Comparison of ENCODE assay signal across 10 cellular contexts in the genomic region with DNA sequence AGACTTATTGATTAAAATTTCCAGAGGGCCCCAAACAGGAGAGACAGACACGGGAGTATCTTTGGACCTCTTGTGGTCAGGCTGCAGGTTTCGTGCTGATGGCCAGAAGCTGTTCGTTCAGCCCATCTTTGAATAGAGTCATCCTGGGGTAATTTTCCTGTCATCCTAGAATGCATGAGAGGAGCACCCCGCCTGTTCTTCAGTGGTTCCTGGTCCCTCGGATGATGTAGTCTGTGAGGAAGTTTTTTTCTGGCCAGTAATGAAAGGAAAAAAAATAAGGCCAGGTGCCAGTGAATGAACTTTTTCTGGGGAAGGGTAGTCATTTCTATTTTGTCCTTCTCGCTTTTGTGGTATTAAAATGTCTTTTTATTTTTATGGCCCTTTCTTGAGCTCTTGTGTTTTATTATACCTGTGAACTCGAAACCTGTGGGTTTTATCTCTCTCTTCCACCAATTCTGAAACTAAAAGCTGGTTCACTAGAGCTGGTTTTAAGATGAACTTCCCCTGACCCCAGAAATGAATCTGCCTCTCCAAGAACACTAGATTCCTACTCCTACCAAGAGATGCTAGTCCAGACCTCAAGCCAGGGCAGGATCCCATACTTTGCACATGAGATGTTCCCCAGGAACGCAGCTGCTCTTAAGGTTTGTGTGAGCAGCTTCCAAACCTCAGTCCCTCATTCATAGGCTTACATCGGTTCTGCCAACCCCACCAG. TPM values are rescaled to one million over a fixed set of nuclear protein-coding genes. Genes with fewer than 3 reads are reported as not detected.
A peak's percentile ranks its signal among the peaks of the same experiment; 100 is the strongest.
DNase-seq lines count a peak whose midpoint lies in the region; ATAC-seq, FAIRE-seq and TF ChIP-seq lines count a peak whose summit lies in the region.
"Had no signal": no experiment of that assay in that cellular context is flagged by ENCODE, and none has a peak within 500 bp of the region (broad histone marks: within the 10 kb centered on the region; RNA-seq: fewer than 3 reads in every experiment).

No MANE protein-coding gene starts in this region.

- CTCF ChIA-PET in HEK293T (lab: Yijun Ruan, JAX), result no interaction called here

- DNase-seq in GM12891 (ENCODE audit: insufficient read length, low spot score), result no peak
- DNase-seq in amniotic epithelial cell (ENCODE audit: low read depth), result peak; percentile 74
- no peak for DNase-seq in HEK293T (ENCODE audit: extremely low spot score)
- DNase-seq in globus pallidus (ENCODE audit: low spot score), result no peak
- no peak for DNase-seq in NCI-H345 (lab: John Stamatoyannopoulos, UW)
- no peak for DNase-seq in activated effector memory CD4-positive, alpha-beta T cell treated with anti-CD3 and anti-CD28 coated beads, Interleukin-2, amount 50 U/mL, for 16 hours
- DNase-seq: activated effector memory CD4-positive, alpha-beta T cell treated with Interleukin-2 at 50 U/mL for 16 hours; C1 segment of cervical spinal cord had no signal

- POLR2A ChIA-PET in HEK293T (lab: Yijun Ruan, JAX), result no interaction called here

- no peak for TF ChIP-seq POLR2A in GM12891 (IDR thresholded peaks at IDR 0.05; ENCODE audit: low read depth, low read length)

- peak; percentile 43 for FAIRE-seq in GM12891 (lab: Jason Lieb, UNC)

- peak; percentile 94 for ATAC-seq in GM19395 (IDR thresholded peaks at IDR 0.05; ENCODE audit: unreplicated experiment)
- peak; percentile 56 for ATAC-seq in HG03097 (IDR thresholded peaks at IDR 0.05; ENCODE audit: low FRiP score, unreplicated experiment)

TF ChIP-seq in GM12891, 5 proteins besides CTCF, POLR2A, EP300 and RAD21:
- TF ChIP-seq TAF1 (IDR thresholded peaks at IDR 0.05; ENCODE audit: low read depth, low read length) (no peak), SPI1 (IDR thresholded peaks at IDR 0.05; ENCODE audit: low read depth, low read length) (no peak), PAX5 (IDR thresholded peaks at IDR 0.05; ENCODE audit: insufficient read depth, low read length, severe bottlenecking) (no peak), POU2F2 (IDR thresholded peaks at IDR 0.05; ENCODE audit: low read depth, low read length) (no peak), POLR2AphosphoS5 (IDR thresholded peaks at IDR 0.05; ENCODE audit: low read depth, low read length) (no peak)
TF ChIP-seq in GM12891: peak in this region for 0.

TF ChIP-seq in HEK293T, 16 proteins besides CTCF, POLR2A, EP300 and RAD21:
- TF ChIP-seq, protein P1, sequence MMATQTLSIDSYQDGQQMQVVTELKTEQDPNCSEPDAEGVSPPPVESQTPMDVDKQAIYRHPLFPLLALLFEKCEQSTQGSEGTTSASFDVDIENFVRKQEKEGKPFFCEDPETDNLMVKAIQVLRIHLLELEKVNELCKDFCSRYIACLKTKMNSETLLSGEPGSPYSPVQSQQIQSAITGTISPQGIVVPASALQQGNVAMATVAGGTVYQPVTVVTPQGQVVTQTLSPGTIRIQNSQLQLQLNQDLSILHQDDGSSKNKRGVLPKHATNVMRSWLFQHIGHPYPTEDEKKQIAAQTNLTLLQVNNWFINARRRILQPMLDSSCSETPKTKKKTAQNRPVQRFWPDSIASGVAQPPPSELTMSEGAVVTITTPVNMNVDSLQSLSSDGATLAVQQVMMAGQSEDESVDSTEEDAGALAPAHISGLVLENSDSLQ (IDR thresholded peaks at IDR 0.05), result no peak
- TF ChIP-seq CTBP1 (IDR thresholded peaks at IDR 0.05; ENCODE audit: borderline replicate concordance) (no peak), SUZ12 (IDR thresholded peaks at IDR 0.05) (no peak), BHLHE40 (IDR thresholded peaks at IDR 0.05; ENCODE audit: borderline replicate concordance) (no peak), HDGF (IDR thresholded peaks at IDR 0.05; ENCODE audit: borderline replicate concordance) (no peak), FOXM1 (IDR thresholded peaks at IDR 0.05; ENCODE audit: borderline replicate concordance) (no peak), L3MBTL2 (conservative IDR thresholded peaks at IDR 0.05) (no peak), SP1 (IDR thresholded peaks at IDR 0.05) (no peak), ZNF384 (IDR thresholded peaks at IDR 0.05) (no peak), ARNT (IDR thresholded peaks at IDR 0.05) (no peak), NFRKB (IDR thresholded peaks at IDR 0.05) (no peak), TARDBP (IDR thresholded peaks at IDR 0.05) (no peak), FOXA1 (IDR thresholded peaks at IDR 0.05) (no peak)

RNA-seq across cellular contexts. Expression of gene MEST, which starts 15.4 kb away (rescaled TPM):
- polyA plus RNA-seq in GM12891 (2012; ENCODE audit: low read depth, missing spikeins), result 18.0 TPM

RNA-seq across cellular contexts. Expression of gene CEP41, which starts 35.6 kb away (rescaled TPM):
- polyA plus RNA-seq in GM12891 (2012; ENCODE audit: low read depth, missing spikeins), result 7.8 TPM
